9 cellular contexts compared by ENCODE assay signal in genomic region chr1:201021333-201022177, GRCh38. TPM values are rescaled to one million over a fixed set of nuclear protein-coding genes. Genes with fewer than 3 reads are reported as not detected.
DNase-seq lines count a peak whose midpoint lies in the region; ATAC-seq and TF ChIP-seq lines count a peak whose summit lies in the region.
"Had no signal": no experiment of that assay in that cellular context is flagged by ENCODE, and none has a peak within 500 bp of the region (broad histone marks: within the 10 kb centered on the region; RNA-seq: fewer than 3 reads in every experiment).

No MANE protein-coding gene starts in this region.

- no peak overlapping the region for H3K4me3 ChIP-seq in PC-9
- no peak overlapping the region for H3K4me3 ChIP-seq in endodermal cell (ENCODE audit: low read length)
- H3K4me3 ChIP-seq in stomach, result peak overlapping the region in 2 of 4 donors; percentile 66 to 70

- H3K27ac ChIP-seq in PC-9, result no peak overlapping the region
- H3K27ac ChIP-seq in endodermal cell (ENCODE audit: low read depth, low read length), result no peak overlapping the region
- peak overlapping the region in 3 of 5 donors; percentile 79 to 84 (median 80) for H3K27ac ChIP-seq in stomach

- CTCF ChIA-PET in PC-9 (lab: Charles Lee), result interaction anchor here (0.6 kb wide), 1 partner anchor 51 kb away, joined by 5 read pairs; no protein-coding TSS in a partner anchor

- 58 to 76% methylated on average over 4 to 8 of the region's 9 CpGs for WGBS in endodermal cell (ENCODE audit: insufficient coverage in 1 of 2, insufficient read length in 1 of 2), 2 experiments
- WGBS in stomach, 5 donors, result 54 to 71% (median 68%) methylated on average over 8 to 9 of the region's 9 CpGs

- peak; percentile 33 for DNase-seq in activated CD4-positive, alpha-beta T cell treated with anti-CD3 and anti-CD28 coated beads for 48 hours
- DNase-seq in activated CD4-positive, alpha-beta T cell treated with anti-CD3 and anti-CD28 coated beads, Interleukin-2, amount 50 U/mL, for 4 hours, result no peak
- DNase-seq in PC-9, result peak in 1 of 2 experiments; percentile 16
- DNase-seq in endodermal cell, result peak; percentile 70
- DNase-seq in stomach, result no peak
- no peak for DNase-seq in activated gamma-delta T cell (lab: John Stamatoyannopoulos, UW)
- DNase-seq in DMS53 treated with DMSO at 0.1 percent for 48 hours (lab: John Stamatoyannopoulos, UW; ENCODE audit: unreplicated experiment), result no peak

- no peaks in the 10 kb centered on the region for H3K36me3 Mint-ChIP-seq in endodermal cell (ENCODE audit: low read depth)
- H3K36me3 Mint-ChIP-seq: mesothelial cell of epicardium had no signal

- peak overlapping the region; percentile 86; the same call in 1 of the 2 replicates for H3K4me2 ChIP-seq in PC-9

- no peaks in the 10 kb centered on the region for H3K9me2 ChIP-seq in PC-9 (ENCODE audit: insufficient read depth)

- H3K4me1 ChIP-seq in PC-9 (replicated peaks; ENCODE audit: insufficient read depth) (peaks cover 37% of the 10 kb centered on the region), endodermal cell (ENCODE audit: control insufficient read depth, insufficient read depth, low read length) (peaks cover 17% of the 10 kb centered on the region), stomach (peaks cover 18 to 93% (median 61%) of the 10 kb centered on the region in 4 donors)

- BruUV-seq in PC-9 (replicated peaks; lab: Mats Ljungman, UMichigan), result no TSS peak

- H3K4me1 Mint-ChIP-seq in endodermal cell, result peaks cover 51% of the 10 kb centered on the region

- no peaks in the 10 kb centered on the region for H4K20me1 ChIP-seq in PC-9 (ENCODE audit: insufficient read depth)

- H3K36me3 ChIP-seq in PC-9 (ENCODE audit: low read depth) (no peaks in the 10 kb centered on the region), endodermal cell (ENCODE audit: control insufficient read depth, insufficient read depth, low read length) (no peaks in the 10 kb centered on the region), stomach (no peaks in the 10 kb centered on the region)

- TF ChIP-seq EP300 in stomach (IDR thresholded peaks at IDR 0.05), result no peak

- no peaks in the 10 kb centered on the region for H3K79me2 ChIP-seq in PC-9 (ENCODE audit: low read depth)

- POLR2A ChIA-PET in PC-9 (lab: Charles Lee; ENCODE audit: unreplicated experiment), result interaction anchor here (0.5 kb wide), 1 partner anchor 691 kb away, joined by 6 read pairs; no protein-coding TSS in a partner anchor

- no peaks in the 10 kb centered on the region for H3K27me3 ChIP-seq in PC-9 (ENCODE audit: insufficient read depth, low read depth)
- peaks cover 27% of the 10 kb centered on the region for H3K27me3 ChIP-seq in endodermal cell (ENCODE audit: control insufficient read depth, insufficient read depth, low read length, poor library complexity, severe bottlenecking)
- H3K27me3 ChIP-seq in stomach, result peaks cover 0 to 12% (median 0%) of the 10 kb centered on the region in 3 donors

- H2AFZ ChIP-seq in PC-9, result no peak overlapping the region

- TF ChIP-seq CTCF in PC-9 (conservative IDR thresholded peaks at IDR 0.05), result no peak
- no peak for TF ChIP-seq CTCF in endodermal cell (conservative IDR thresholded peaks at IDR 0.05)
- no peak for TF ChIP-seq CTCF in stomach (IDR thresholded peaks at IDR 0.05)

- intact Hi-C loops in PC-9 (cut with micrococcal nuclease; ENCODE audit: unreplicated experiment), result no loop called here
- intact Hi-C loops in stomach (cut with DNase I; ENCODE audit: low total_unique reads), result no loop called here

- no peak overlapping the region for H3K27ac Mint-ChIP-seq in endodermal cell

- ATAC-seq in GM21619 (IDR thresholded peaks at IDR 0.05; ENCODE audit: unreplicated experiment), result no peak

- peaks cover 19% of the 10 kb centered on the region; the same call in 1 of the 2 replicates for H3F3A ChIP-seq in PC-9 (ENCODE audit: insufficient read depth, low read depth)

- no peak overlapping the region for H3K9ac ChIP-seq in endodermal cell (ENCODE audit: extremely low read depth, low read length, poor library complexity, severe bottlenecking)

- H3K4me3 Mint-ChIP-seq in endodermal cell, result peak overlapping the region; percentile 64

- no peaks in the 10 kb centered on the region for H3K9me3 Mint-ChIP-seq in endodermal cell
- H3K9me3 Mint-ChIP-seq: mesothelial cell of epicardium had no signal

- no peaks in the 10 kb centered on the region for H3K9me3 ChIP-seq in PC-9 (ENCODE audit: insufficient read depth, low read depth)
- no peaks in the 10 kb centered on the region for H3K9me3 ChIP-seq in endodermal cell (ENCODE audit: control insufficient read depth, low read length)
- H3K9me3 ChIP-seq in stomach, result no peaks in the 10 kb centered on the region

- TF ChIP-seq POLR2A in stomach (IDR thresholded peaks at IDR 0.05), result no peak

- H3K27me3 Mint-ChIP-seq in endodermal cell (ENCODE audit: insufficient read depth), result peaks cover 31% of the 10 kb centered on the region

RNA-seq across cellular contexts. Expression of gene KIF21B, which starts 2.0 kb away (rescaled TPM):
- total RNA-seq in PC-9 (2021) (1.9 and 3.7 TPM in 2 replicates), endodermal cell (10 to 100 TPM in 1 of 2 donors, 1 to 10 TPM in 1; 8.8 to 14.7 TPM), stomach (1 to 10 TPM; 2.0 to 8.8 (median 3.2) TPM)
- polyA plus RNA-seq in endodermal cell (2013, experiment 1 of 2), result 28.2 TPM
- 28.2 TPM for polyA plus RNA-seq in endodermal cell (2013, experiment 2 of 2)
- under 1 TPM; 0.30 to 0.68 (median 0.31) TPM for polyA plus RNA-seq in stomach

Comparison
In these comparisons a context has a peak if more than half of its experiments do, and no peak if none do; other contexts are left out.
1. DNase-seq: peak in activated CD4-positive, alpha-beta T cell treated with anti-CD3 and anti-CD28 coated beads for 48 hours (single experiment) and endodermal cell (single experiment); none in activated CD4-positive, alpha-beta T cell treated with anti-CD3 and anti-CD28 coated beads, Interleukin-2, amount 50 U/mL, for 4 hours (0 of 2), stomach (single experiment), activated gamma-delta T cell (single experiment) and DMS53 treated with DMSO at 0.1 percent for 48 hours (single experiment).
2. H3K27ac ChIP-seq: peak in stomach (3 of 5); none in PC-9 (single experiment) and endodermal cell (single experiment).